In the genomic region with DNA sequence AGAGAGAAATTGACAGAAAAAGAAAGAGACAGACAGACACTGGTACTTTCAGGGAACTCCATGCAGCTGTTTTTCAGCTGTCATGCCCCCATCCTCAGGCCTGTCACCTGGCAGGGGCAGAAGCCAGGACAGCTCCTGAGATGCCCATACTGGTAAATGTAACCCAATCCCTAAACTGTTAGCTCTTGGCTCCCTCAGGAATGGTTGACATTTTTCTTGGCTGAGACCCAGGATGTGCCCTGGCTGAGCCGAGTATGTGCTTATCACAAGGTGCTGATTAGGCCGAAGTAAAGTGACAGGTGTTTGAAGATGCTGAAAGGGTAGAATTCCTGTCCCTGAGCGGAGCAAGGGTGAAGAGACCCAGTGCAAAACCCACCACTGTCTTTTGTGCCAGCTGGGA, we compare ENCODE assay signal across 12 cellular contexts. TPM values are rescaled to one million over a fixed set of nuclear protein-coding genes. Genes with fewer than 3 reads are reported as not detected.
A peak's percentile ranks its signal among the peaks of the same experiment; 100 is the strongest.
DNase-seq lines count a peak whose midpoint lies in the region; ATAC-seq and TF ChIP-seq lines count a peak whose summit lies in the region.
"Had no signal": no experiment of that assay in that cellular context is flagged by ENCODE, and none has a peak within 500 bp of the region (broad histone marks: within the 10 kb centered on the region; RNA-seq: fewer than 3 reads in every experiment).

No MANE protein-coding gene starts in this region.

- peaks cover 22 to 26% of the 10 kb centered on the region in 2 experiments for H3K4me1 ChIP-seq in neutrophil (ENCODE audit: control insufficient read depth in 1 of 2, insufficient read depth in 1 of 2, low read depth in 1 of 2, low read length in 1 of 2)
- no peaks in the 10 kb centered on the region for H3K4me1 ChIP-seq in CD8-positive, alpha-beta T cell (ENCODE audit: insufficient read depth, low read length)

- H3K36me3 Mint-ChIP-seq in CD8-positive, alpha-beta T cell: peaks cover 62% of the 10 kb centered on the region

- no peaks in the 10 kb centered on the region for H3K27me3 Mint-ChIP-seq in CD8-positive, alpha-beta T cell (ENCODE audit: low read depth)
- H3K27me3 Mint-ChIP-seq: B cell had no signal

- POLR2A ChIA-PET in CD8-positive, alpha-beta T cell (lab: Charles Lee): no interaction called here

- CTCF ChIA-PET in CD8-positive, alpha-beta T cell (lab: Charles Lee): no interaction called here

- TF ChIP-seq CTCF in neutrophil (IDR thresholded peaks at IDR 0.05): no peak
- no peak for TF ChIP-seq CTCF in CD8-positive, alpha-beta T cell (IDR thresholded peaks at IDR 0.05)

- peak overlapping the region; percentile 0 for H3K27ac ChIP-seq in neutrophil
- H3K27ac ChIP-seq in CD8-positive, alpha-beta T cell (ENCODE audit: low read depth, low read length): no peak overlapping the region

- H3K4me3 Mint-ChIP-seq in CD8-positive, alpha-beta T cell: no peak overlapping the region
- H3K4me3 Mint-ChIP-seq: B cell had no signal

- H3K4me1 Mint-ChIP-seq in CD8-positive, alpha-beta T cell (ENCODE audit: low read depth): no peaks in the 10 kb centered on the region
- H3K4me1 Mint-ChIP-seq: B cell had no signal

- H3K9me3 ChIP-seq in neutrophil: no peaks in the 10 kb centered on the region
- no peaks in the 10 kb centered on the region for H3K9me3 ChIP-seq in CD8-positive, alpha-beta T cell (ENCODE audit: low read length)

- no peak overlapping the region for H3K27ac Mint-ChIP-seq in CD8-positive, alpha-beta T cell
- H3K27ac Mint-ChIP-seq: B cell had no signal

- intact Hi-C loops in Right ventricle myocardium superior (cut with DNase I): no loop called here
- intact Hi-C loops in CD8-positive, alpha-beta T cell (cut with DNase I, micrococcal nuclease): no loop called here

- no peaks in the 10 kb centered on the region for H3K27me3 ChIP-seq in neutrophil
- no peaks in the 10 kb centered on the region for H3K27me3 ChIP-seq in CD8-positive, alpha-beta T cell (ENCODE audit: insufficient read depth, low read length)

- no peaks in the 10 kb centered on the region for H3K9me3 Mint-ChIP-seq in CD8-positive, alpha-beta T cell

- DNase-seq in Daoy (ENCODE audit: low read depth): peak; percentile 15
- peak; percentile 1 for DNase-seq in NCI-H345 treated with DMSO at 0.1 percent for 48 hours (lab: John Stamatoyannopoulos, UW; ENCODE audit: unreplicated experiment)
- no peak for DNase-seq in Right ventricle myocardium superior
- DNase-seq in CD8-positive, alpha-beta T cell: no peak
- DNase-seq in activated CD4-positive, CD25-positive, alpha-beta regulatory T cell treated with anti-CD3 and anti-CD28 coated beads, Interleukin-2, amount 50 U/mL, for 72 hours: no peak
- DNase-seq: activated T-cell treated with anti-CD3 and anti-CD28 coated beads for 4 hours, NCI-H1436 treated with DMSO at 0.1 percent for 48 hours had no signal

- H3K4me3 ChIP-seq in neutrophil (ENCODE audit: low read depth in 1 of 2, low read length in 1 of 2): no peak overlapping the region
- no peak overlapping the region for H3K4me3 ChIP-seq in CD8-positive, alpha-beta T cell (ENCODE audit: low read depth, low read length)
- H3K4me3 ChIP-seq: smooth muscle cell had no signal

- peak; percentile 90 for ATAC-seq in Right ventricle myocardium superior (ENCODE audit: poor library complexity)
- ATAC-seq in CD8-positive, alpha-beta T cell: no peak
- no peak for ATAC-seq in GM21825 (IDR thresholded peaks at IDR 0.05; ENCODE audit: unreplicated experiment)
- no peak for ATAC-seq in GM18519 (IDR thresholded peaks at IDR 0.05; ENCODE audit: low FRiP score, unreplicated experiment)

- peaks cover 23% of the 10 kb centered on the region for H3K36me3 ChIP-seq in neutrophil
- peaks cover 8% of the 10 kb centered on the region for H3K36me3 ChIP-seq in CD8-positive, alpha-beta T cell (ENCODE audit: insufficient read depth, low read length)

RNA-seq across cellular contexts. Expression of gene PGM1, which starts 50.7 kb away (rescaled TPM):
- total RNA-seq in Daoy (2014; rRNA removed; shearing (Covaris generic)): 37.9 and 41.1 TPM in 2 replicates
- 283 TPM for total RNA-seq in Right ventricle myocardium superior
- 1 to 10 TPM; 4.3 to 5.0 TPM for total RNA-seq in CD8-positive, alpha-beta T cell

Comparison
In these comparisons a context has a peak if more than half of its experiments do, and no peak if none do; other contexts are left out.
1. DNase-seq: peak in Daoy (single experiment) and NCI-H345 treated with DMSO at 0.1 percent for 48 hours (single experiment); none in Right ventricle myocardium superior (single experiment), CD8-positive, alpha-beta T cell (0 of 7) and activated CD4-positive, CD25-positive, alpha-beta regulatory T cell treated with anti-CD3 and anti-CD28 coated beads, Interleukin-2, amount 50 U/mL, for 72 hours (single experiment).